8 cellular contexts compared by ENCODE assay signal in the genomic region with DNA sequence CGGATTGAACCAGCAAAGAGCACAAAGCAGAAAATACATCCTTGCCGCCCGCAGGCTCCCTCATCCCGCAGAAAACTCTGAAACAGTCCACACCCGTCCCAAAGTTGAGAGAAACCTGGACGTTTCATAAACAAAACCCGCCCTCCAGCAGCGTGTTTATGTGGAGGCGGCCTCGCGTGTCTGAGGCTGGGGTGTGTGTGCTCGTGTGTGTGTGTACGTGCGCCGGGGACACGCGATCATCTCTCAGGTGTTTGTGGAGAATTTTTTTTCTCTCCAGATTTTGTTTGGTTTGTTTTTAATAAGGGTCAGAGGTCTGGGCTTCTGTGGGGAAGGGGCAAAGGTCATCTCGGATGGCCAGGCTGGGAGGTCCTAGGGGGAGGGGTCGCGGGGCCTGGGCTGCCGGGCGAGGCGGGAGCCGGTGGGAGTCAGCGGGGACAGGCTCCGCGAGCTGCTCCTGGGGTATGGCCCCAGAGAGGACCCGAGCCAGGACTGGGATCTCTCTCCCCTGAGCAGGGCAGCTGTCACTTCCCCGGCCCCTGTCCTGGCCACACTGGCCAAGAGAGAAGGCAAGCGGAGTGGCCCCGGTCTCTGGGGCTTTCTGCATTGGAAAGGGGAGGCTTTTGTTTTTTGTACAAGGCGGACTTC.
DNase-seq lines count a peak whose midpoint lies in the region; FAIRE-seq and TF ChIP-seq lines count a peak whose summit lies in the region.

No MANE protein-coding gene starts in this region.

- peaks cover 38% of the 10 kb centered on the region for H3K4me1 Mint-ChIP-seq in CD14-positive monocyte
- peaks cover 28% of the 10 kb centered on the region for H3K4me1 Mint-ChIP-seq in activated naive CD4-positive, alpha-beta T cell treated with anti-CD3 and anti-CD28 coated beads, Interleukin-2, amount 10 ng/mL, durations not matched to agents 7 days and 5 days
- H3K4me1 Mint-ChIP-seq in glutamatergic neuron (ENCODE audit: low read depth, unreplicated experiment), result peaks cover 24% of the 10 kb centered on the region
- H3K4me1 Mint-ChIP-seq in progenitor cell of endocrine pancreas (ENCODE audit: low read depth), result peaks cover 21% of the 10 kb centered on the region

- H3K27me3 Mint-ChIP-seq in CD14-positive monocyte (ENCODE audit: low read depth in 3 of 3) (peaks cover 0 to 2% (median 1%) of the 10 kb centered on the region in 3 donors), glutamatergic neuron (ENCODE audit: unreplicated experiment) (peaks cover 12% of the 10 kb centered on the region), progenitor cell of endocrine pancreas (peaks cover 11% of the 10 kb centered on the region)
- H3K27me3 Mint-ChIP-seq in activated naive CD4-positive, alpha-beta T cell treated with anti-CD3 and anti-CD28 coated beads, Interleukin-2, amount 10 ng/mL, durations not matched to agents 7 days and 5 days, result peaks cover 13% of the 10 kb centered on the region

- H3K4me3 ChIP-seq in MG63, result peak overlapping the region; percentile 64

- H3K36me3 Mint-ChIP-seq in CD14-positive monocyte, result peaks cover 0 to 2% of the 10 kb centered on the region in 2 donors
- peaks cover 8% of the 10 kb centered on the region for H3K36me3 Mint-ChIP-seq in activated naive CD4-positive, alpha-beta T cell treated with anti-CD3 and anti-CD28 coated beads, Interleukin-2, amount 10 ng/mL, durations not matched to agents 7 days and 5 days
- peaks cover 9% of the 10 kb centered on the region for H3K36me3 Mint-ChIP-seq in glutamatergic neuron (ENCODE audit: unreplicated experiment)
- peaks cover 2% of the 10 kb centered on the region for H3K36me3 Mint-ChIP-seq in progenitor cell of endocrine pancreas (ENCODE audit: insufficient read depth)

- no peaks in the 10 kb centered on the region for H3K27me3 ChIP-seq in MG63

- no peaks in the 10 kb centered on the region for H3K36me3 ChIP-seq in MG63

- no peaks in the 10 kb centered on the region for H3K9me3 ChIP-seq in MG63

- CTCF ChIA-PET in activated naive CD4-positive, alpha-beta T cell treated with anti-CD3 and anti-CD28 coated beads, Interleukin-2, amount 10 ng/mL, durations not matched to agents 7 days and 5 days (lab: Charles Lee), result interaction anchor here (1.0 kb wide), 1 partner anchor 12 kb away, joined by 3 read pairs; no protein-coding TSS in a partner anchor

- H3K9me3 Mint-ChIP-seq in CD14-positive monocyte (peaks cover 0 to 8% (median 4%) of the 10 kb centered on the region in 7 donors), glutamatergic neuron (ENCODE audit: unreplicated experiment) (peaks cover 17% of the 10 kb centered on the region), progenitor cell of endocrine pancreas (ENCODE audit: low read depth) (peaks cover 6% of the 10 kb centered on the region)
- peaks cover 10% of the 10 kb centered on the region for H3K9me3 Mint-ChIP-seq in activated naive CD4-positive, alpha-beta T cell treated with anti-CD3 and anti-CD28 coated beads, Interleukin-2, amount 10 ng/mL, durations not matched to agents 7 days and 5 days

- H3K4me3 Mint-ChIP-seq in CD14-positive monocyte (peak overlapping the region; percentile 74 to 87), glutamatergic neuron (ENCODE audit: unreplicated experiment) (peak overlapping the region; percentile 81), progenitor cell of endocrine pancreas (ENCODE audit: low read depth) (peak overlapping the region; percentile 58)
- H3K4me3 Mint-ChIP-seq in activated naive CD4-positive, alpha-beta T cell treated with anti-CD3 and anti-CD28 coated beads, Interleukin-2, amount 10 ng/mL, durations not matched to agents 7 days and 5 days, result peak overlapping the region; percentile 80

- DNase-seq in CD14-positive monocyte (ENCODE audit: low spot score), result no peak
- DNase-seq in MG63, result peak; percentile 31
- peak; percentile 62 for DNase-seq in activated naive CD4-positive, alpha-beta T cell treated with anti-CD3 and anti-CD28 coated beads, Interleukin-2, amount 10 ng/mL, durations not matched to agents 7 days and 5 days
- peak; percentile 71 for DNase-seq in glutamatergic neuron
- peak; percentile 37 for DNase-seq in progenitor cell of endocrine pancreas (ENCODE audit: low spot score, unreplicated experiment)
- no peak for DNase-seq in NCI-H146 (lab: John Stamatoyannopoulos, UW)
- no peak for DNase-seq in NCI-H2081 (lab: John Stamatoyannopoulos, UW)
- DNase-seq in HTR-8/SVneo (ENCODE audit: insufficient read length, low spot score), result no peak

- intact Hi-C loops in CD14-positive monocyte (cut with micrococcal nuclease), result loop anchor here (2.0 to 5.0 kb wide), 3 partner anchors 44 to 237 kb away; a partner anchor contains a TSS

- H3K27ac Mint-ChIP-seq in CD14-positive monocyte, result peak overlapping the region; percentile 83 to 98 (median 97)
- H3K27ac Mint-ChIP-seq in activated naive CD4-positive, alpha-beta T cell treated with anti-CD3 and anti-CD28 coated beads, Interleukin-2, amount 10 ng/mL, durations not matched to agents 7 days and 5 days, result peak overlapping the region; percentile 95
- peak overlapping the region; percentile 97 for H3K27ac Mint-ChIP-seq in glutamatergic neuron (ENCODE audit: unreplicated experiment)
- H3K27ac Mint-ChIP-seq in progenitor cell of endocrine pancreas, result peak overlapping the region; percentile 96

- TF ChIP-seq CTCF in CD14-positive monocyte (IDR thresholded peaks at IDR 0.05), result no peak
- no peak for TF ChIP-seq CTCF in glutamatergic neuron (IDR thresholded peaks at IDR 0.05; ENCODE audit: partially characterized antibody, unreplicated experiment)
- no peak for TF ChIP-seq CTCF in progenitor cell of endocrine pancreas (IDR thresholded peaks at IDR 0.05; ENCODE audit: unreplicated experiment)

- FAIRE-seq in HTR-8/SVneo (lab: Jason Lieb, UNC), result no peak

Comparison
In these comparisons a context has a peak if more than half of its experiments do, and no peak if none do; other contexts are left out.
1. DNase-seq: peak in MG63 (single experiment), activated naive CD4-positive, alpha-beta T cell treated with anti-CD3 and anti-CD28 coated beads, Interleukin-2, amount 10 ng/mL, durations not matched to agents 7 days and 5 days (single experiment), glutamatergic neuron (single experiment) and progenitor cell of endocrine pancreas (single experiment); none in CD14-positive monocyte (single experiment), NCI-H146 (single experiment), NCI-H2081 (0 of 2) and HTR-8/SVneo (single experiment).
2. Peak in every context shown above with its lines, with median percentiles within 50 percentile points of each other: H3K27ac Mint-ChIP-seq and H3K4me3 Mint-ChIP-seq.